Comparison of ENCODE assay signal across 23 cellular contexts in the genomic region with DNA sequence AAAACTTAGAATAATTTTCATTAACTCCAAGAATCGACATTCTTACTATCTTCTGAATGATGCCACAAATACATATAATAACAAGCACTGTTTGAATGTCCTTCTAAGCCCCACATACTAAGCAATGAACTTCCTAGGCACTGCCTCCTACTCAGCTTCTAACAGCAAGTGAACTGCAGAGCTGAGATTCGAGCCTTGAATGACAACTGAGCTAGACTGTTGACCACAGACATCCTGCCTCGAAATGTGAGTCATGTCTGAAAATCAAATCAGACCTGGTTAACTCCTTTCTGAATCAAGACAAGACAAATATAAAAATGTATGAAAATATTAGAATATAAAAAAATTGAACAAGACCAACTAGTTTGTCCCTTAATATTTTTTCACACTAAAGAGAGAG.
DNase-seq lines count a peak whose midpoint lies in the region; ATAC-seq, FAIRE-seq and TF ChIP-seq lines count a peak whose summit lies in the region.
"Had no signal": no experiment of that assay in that cellular context is flagged by ENCODE, and none has a peak within 500 bp of the region (broad histone marks: within the 10 kb centered on the region; RNA-seq: fewer than 3 reads in every experiment).

No MANE protein-coding gene starts in this region.

- H3K9me3 Mint-ChIP-seq in activated CD8-positive, alpha-beta T cell treated with anti-CD3 and anti-CD28 coated beads for 36 hours, result peaks cover 7% of the 10 kb centered on the region
- H3K9me3 Mint-ChIP-seq in activated CD8-positive, alpha-beta T cell treated with anti-CD3 and anti-CD28 coated beads, Interleukin-2, amount 10 ng/mL, durations not matched to agents 7 days and 5 days (ENCODE audit: insufficient read depth), result peaks cover 7% of the 10 kb centered on the region

- FAIRE-seq in urothelium cell line (lab: Jason Lieb, UNC), result no peak
- FAIRE-seq: A204.1, GM12892 had no signal

- peaks cover 3% of the 10 kb centered on the region for H3K36me3 Mint-ChIP-seq in activated CD8-positive, alpha-beta T cell treated with anti-CD3 and anti-CD28 coated beads for 36 hours (ENCODE audit: low read depth)
- no peaks in the 10 kb centered on the region for H3K36me3 Mint-ChIP-seq in activated CD8-positive, alpha-beta T cell treated with anti-CD3 and anti-CD28 coated beads, Interleukin-2, amount 10 ng/mL, durations not matched to agents 7 days and 5 days (ENCODE audit: low read depth)

- no peak overlapping the region for H3K4me3 Mint-ChIP-seq in activated CD8-positive, alpha-beta T cell treated with anti-CD3 and anti-CD28 coated beads for 36 hours
- H3K4me3 Mint-ChIP-seq in activated CD8-positive, alpha-beta T cell treated with anti-CD3 and anti-CD28 coated beads, Interleukin-2, amount 10 ng/mL, durations not matched to agents 7 days and 5 days, result no peak overlapping the region
- H3K4me3 Mint-ChIP-seq: activated CD4-positive, alpha-beta T cell treated with anti-CD3 and anti-CD28 coated beads for 36 hours; dendritic cell treated with granulocyte-macrophage colony-stimulating factor and Interleukin-4, amounts not matched to agents 40 ng/mL and 50 ng/mL, for 4 days; HFFc6; nephron progenitor cell had no signal

- TF ChIP-seq CTCF in activated CD8-positive, alpha-beta T cell treated with anti-CD3 and anti-CD28 coated beads for 36 hours (IDR thresholded peaks at IDR 0.05), result no peak
- no peak for TF ChIP-seq CTCF in GM13977 (IDR thresholded peaks at IDR 0.05; ENCODE audit: extremely low read depth, insufficient read depth, missing control alignments)

- POLR2A ChIA-PET in activated CD8-positive, alpha-beta T cell treated with anti-CD3 and anti-CD28 coated beads for 36 hours (lab: Charles Lee), result no interaction called here
- POLR2A ChIA-PET in activated CD8-positive, alpha-beta T cell treated with anti-CD3 and anti-CD28 coated beads, Interleukin-2, amount 10 ng/mL, durations not matched to agents 7 days and 5 days (lab: Charles Lee), result no interaction called here

- CTCF ChIA-PET in activated CD8-positive, alpha-beta T cell treated with anti-CD3 and anti-CD28 coated beads for 36 hours (lab: Charles Lee), result no interaction called here
- CTCF ChIA-PET in activated CD8-positive, alpha-beta T cell treated with anti-CD3 and anti-CD28 coated beads, Interleukin-2, amount 10 ng/mL, durations not matched to agents 7 days and 5 days (lab: Charles Lee), result no interaction called here

- in situ Hi-C loops in GM13977 (cut with MboI; ENCODE audit: low pct_unique_long_range_greater_than_20kb, low sequenced_read_pairs, unreplicated experiment), result no loop called here

- peak; percentile 10 for DNase-seq in activated CD8-positive, alpha-beta T cell treated with anti-CD3 and anti-CD28 coated beads for 36 hours
- no peak for DNase-seq in activated CD8-positive, alpha-beta T cell treated with anti-CD3 and anti-CD28 coated beads, Interleukin-2, amount 10 ng/mL, durations not matched to agents 7 days and 5 days
- DNase-seq in RKO (ENCODE audit: low spot score), result peak; percentile 40
- peak; percentile 13 for DNase-seq in glomerular visceral epithelial cell (ENCODE audit: extremely low spot score)
- DNase-seq in urothelium cell line (ENCODE audit: low spot score), result peak; percentile 66
- no peak for DNase-seq in nucleus accumbens (lab: John Stamatoyannopoulos, UW)
- DNase-seq in GM13977 (ENCODE audit: low spot score), result no peak
- DNase-seq: activated CD4-positive, alpha-beta T cell treated with anti-CD3 and anti-CD28 coated beads for 36 hours; heart right ventricle; HFFc6; midbrain; NCI-H1417 treated with DMSO at 0.1 percent for 48 hours; NCI-H510A; nephron progenitor cell; SJCRH30; stimulated activated CD4-positive, alpha-beta T cell treated with anti-CD3 and anti-CD28 coated beads, Interleukin-4, amount 100 ng/mL, for 1 hour; stimulated activated naive CD4-positive, alpha-beta T cell; thyroid gland had no signal

- H3K27me3 Mint-ChIP-seq in activated CD8-positive, alpha-beta T cell treated with anti-CD3 and anti-CD28 coated beads for 36 hours, result peaks cover 2% of the 10 kb centered on the region
- H3K27me3 Mint-ChIP-seq in activated CD8-positive, alpha-beta T cell treated with anti-CD3 and anti-CD28 coated beads, Interleukin-2, amount 10 ng/mL, durations not matched to agents 7 days and 5 days (ENCODE audit: low read depth), result no peaks in the 10 kb centered on the region
- H3K27me3 Mint-ChIP-seq: dendritic cell treated with granulocyte-macrophage colony-stimulating factor and Interleukin-4, amounts not matched to agents 40 ng/mL and 50 ng/mL, for 4 days; progenitor cell of endocrine pancreas had no signal

- intact Hi-C loops in activated CD8-positive, alpha-beta T cell treated with anti-CD3 and anti-CD28 coated beads for 36 hours (cut with micrococcal nuclease), result no loop called here

- no peak overlapping the region for H3K27ac Mint-ChIP-seq in activated CD8-positive, alpha-beta T cell treated with anti-CD3 and anti-CD28 coated beads for 36 hours
- H3K27ac Mint-ChIP-seq in activated CD8-positive, alpha-beta T cell treated with anti-CD3 and anti-CD28 coated beads, Interleukin-2, amount 10 ng/mL, durations not matched to agents 7 days and 5 days, result no peak overlapping the region
- H3K27ac Mint-ChIP-seq: activated CD4-positive, alpha-beta T cell treated with anti-CD3 and anti-CD28 coated beads for 36 hours; dendritic cell treated with granulocyte-macrophage colony-stimulating factor and Interleukin-4, amounts not matched to agents 40 ng/mL and 50 ng/mL, for 4 days; HFFc6; nephron progenitor cell; progenitor cell of endocrine pancreas had no signal

- no peaks in the 10 kb centered on the region for H3K4me1 Mint-ChIP-seq in activated CD8-positive, alpha-beta T cell treated with anti-CD3 and anti-CD28 coated beads for 36 hours (ENCODE audit: low read depth)
- H3K4me1 Mint-ChIP-seq in activated CD8-positive, alpha-beta T cell treated with anti-CD3 and anti-CD28 coated beads, Interleukin-2, amount 10 ng/mL, durations not matched to agents 7 days and 5 days (ENCODE audit: low read depth), result no peaks in the 10 kb centered on the region
- H3K4me1 Mint-ChIP-seq: activated CD4-positive, alpha-beta T cell treated with anti-CD3 and anti-CD28 coated beads for 36 hours; nephron progenitor cell had no signal

- peak; percentile 27 for ATAC-seq in activated CD8-positive, alpha-beta T cell treated with anti-CD3 and anti-CD28 coated beads for 36 hours
- no peak for ATAC-seq in activated CD8-positive, alpha-beta T cell treated with anti-CD3 and anti-CD28 coated beads, Interleukin-2, amount 10 ng/mL, durations not matched to agents 7 days and 5 days
- no peak for ATAC-seq in HG03196 (IDR thresholded peaks at IDR 0.05; ENCODE audit: unreplicated experiment)
- ATAC-seq: activated CD4-positive, alpha-beta T cell treated with anti-CD3 and anti-CD28 coated beads for 36 hours; heart right ventricle had no signal

Comparison
In these comparisons a context has a peak if more than half of its experiments do, and no peak if none do; other contexts are left out.
1. DNase-seq: peak in activated CD8-positive, alpha-beta T cell treated with anti-CD3 and anti-CD28 coated beads for 36 hours (single experiment), RKO (single experiment), glomerular visceral epithelial cell (single experiment) and urothelium cell line (single experiment); none in activated CD8-positive, alpha-beta T cell treated with anti-CD3 and anti-CD28 coated beads, Interleukin-2, amount 10 ng/mL, durations not matched to agents 7 days and 5 days (single experiment), nucleus accumbens (0 of 56) and GM13977 (single experiment).